Comparison of ENCODE assay signal across 15 cellular contexts in genomic region chr2:217079165-217079564, GRCh38.
DNase-seq lines count a peak whose midpoint lies in the region; ATAC-seq and TF ChIP-seq lines count a peak whose summit lies in the region.
"Had no signal": no experiment of that assay in that cellular context is flagged by ENCODE, and none has a peak within 500 bp of the region (broad histone marks: within the 10 kb centered on the region; RNA-seq: fewer than 3 reads in every experiment).

No MANE protein-coding gene starts in this region.

- no peaks in the 10 kb centered on the region for H3K36me3 ChIP-seq in psoas muscle (ENCODE audit: insufficient read depth in 1 of 2, low read depth in 1 of 2)
- H3K36me3 ChIP-seq: BLaER1 had no signal

- H3K9me3 Mint-ChIP-seq in natural killer cell treated with Interleukin-12 subunit alpha and Interleukin-12 subunit beta and Interleukin-15 and Interleukin-18, amount 100 ng/mL, for 72 hours = no peaks in the 10 kb centered on the region
- H3K9me3 Mint-ChIP-seq in natural killer cell (no peaks in the 10 kb centered on the region), MCF 10A (ENCODE audit: unreplicated experiment) (no peaks in the 10 kb centered on the region)
- no peaks in the 10 kb centered on the region for H3K9me3 Mint-ChIP-seq in CD4-positive, alpha-beta T cell

- H3K27me3 ChIP-seq in psoas muscle (ENCODE audit: insufficient read depth in 3 of 3, low read length in 2 of 3) = no peaks in the 10 kb centered on the region
- H3K27me3 ChIP-seq in CD4-positive, alpha-beta T cell (ENCODE audit: control insufficient read depth, insufficient read depth, low read length) = no peaks in the 10 kb centered on the region
- H3K27me3 ChIP-seq: BLaER1 had no signal

- TF ChIP-seq CTCF in natural killer cell (IDR thresholded peaks at IDR 0.05) (no peak), psoas muscle (IDR thresholded peaks at IDR 0.05) (no peak), MCF 10A (IDR thresholded peaks at IDR 0.05; ENCODE audit: unreplicated experiment) (no peak)
- no peak for TF ChIP-seq CTCF in CD4-positive, alpha-beta T cell (IDR thresholded peaks at IDR 0.05)

- H3K4me3 ChIP-seq in psoas muscle = no peak overlapping the region
- H3K4me3 ChIP-seq: BLaER1, GM23248 had no signal

- no peak for ATAC-seq in natural killer cell treated with Interleukin-12 subunit alpha and Interleukin-12 subunit beta and Interleukin-15 and Interleukin-18, amount 100 ng/mL, for 72 hours
- ATAC-seq in natural killer cell = no peak
- peak; percentile 45 to 96 (median 88) for ATAC-seq in psoas muscle
- ATAC-seq in CD4-positive, alpha-beta T cell (ENCODE audit: poor library complexity) = no peak

- H3K9me3 ChIP-seq in psoas muscle = no peaks in the 10 kb centered on the region
- H3K9me3 ChIP-seq in CD4-positive, alpha-beta T cell (ENCODE audit: control insufficient read depth, low read length) = no peaks in the 10 kb centered on the region
- H3K9me3 ChIP-seq: BLaER1 had no signal

- no peak overlapping the region for H3K4me3 Mint-ChIP-seq in natural killer cell treated with Interleukin-12 subunit alpha and Interleukin-12 subunit beta and Interleukin-15 and Interleukin-18, amount 100 ng/mL, for 72 hours
- H3K4me3 Mint-ChIP-seq in natural killer cell (no peak overlapping the region), MCF 10A (ENCODE audit: unreplicated experiment) (no peak overlapping the region)
- no peak overlapping the region for H3K4me3 Mint-ChIP-seq in CD4-positive, alpha-beta T cell
- H3K4me3 Mint-ChIP-seq: CD4-positive, CD25-positive, alpha-beta regulatory T cell had no signal

- H3K36me3 Mint-ChIP-seq in natural killer cell treated with Interleukin-12 subunit alpha and Interleukin-12 subunit beta and Interleukin-15 and Interleukin-18, amount 100 ng/mL, for 72 hours = peaks cover 4% of the 10 kb centered on the region
- no peaks in the 10 kb centered on the region for H3K36me3 Mint-ChIP-seq in natural killer cell
- no peaks in the 10 kb centered on the region for H3K36me3 Mint-ChIP-seq in MCF 10A (ENCODE audit: insufficient read depth, unreplicated experiment)
- no peaks in the 10 kb centered on the region for H3K36me3 Mint-ChIP-seq in CD4-positive, alpha-beta T cell (ENCODE audit: low read depth)
- H3K36me3 Mint-ChIP-seq: CD4-positive, CD25-positive, alpha-beta regulatory T cell had no signal

- H3K27ac Mint-ChIP-seq in natural killer cell treated with Interleukin-12 subunit alpha and Interleukin-12 subunit beta and Interleukin-15 and Interleukin-18, amount 100 ng/mL, for 72 hours = peak overlapping the region; percentile 58 to 74
- H3K27ac Mint-ChIP-seq in natural killer cell (no peak overlapping the region), MCF 10A (ENCODE audit: low read depth, unreplicated experiment) (no peak overlapping the region)
- H3K27ac Mint-ChIP-seq in CD4-positive, alpha-beta T cell = no peak overlapping the region
- H3K27ac Mint-ChIP-seq: CD4-positive, CD25-positive, alpha-beta regulatory T cell had no signal

- H3K4me1 Mint-ChIP-seq in natural killer cell treated with Interleukin-12 subunit alpha and Interleukin-12 subunit beta and Interleukin-15 and Interleukin-18, amount 100 ng/mL, for 72 hours (ENCODE audit: low read depth in 2 of 2) = peaks cover 24 to 35% of the 10 kb centered on the region in 2 donors
- H3K4me1 Mint-ChIP-seq in natural killer cell (no peaks in the 10 kb centered on the region), MCF 10A (ENCODE audit: insufficient read depth, unreplicated experiment) (peaks cover 6% of the 10 kb centered on the region)
- H3K4me1 Mint-ChIP-seq in CD4-positive, alpha-beta T cell (ENCODE audit: low read depth) = no peaks in the 10 kb centered on the region
- H3K4me1 Mint-ChIP-seq: CD4-positive, CD25-positive, alpha-beta regulatory T cell had no signal

- peaks cover 24% of the 10 kb centered on the region for H3K4me1 ChIP-seq in psoas muscle
- H3K4me1 ChIP-seq: BLaER1 had no signal

- DNase-seq in natural killer cell treated with Interleukin-12 subunit alpha and Interleukin-12 subunit beta and Interleukin-15 and Interleukin-18, amount 100 ng/mL, for 72 hours (ENCODE audit: low spot score) = no peak
- DNase-seq in natural killer cell = no peak
- peak; percentile 29 for DNase-seq in kidney tubule cell (ENCODE audit: low spot score)
- peak in 1 of 2 donors; percentile 72 for DNase-seq in psoas muscle
- no peak for DNase-seq in NCI-H187 treated with DMSO at 0.1 percent for 48 hours (lab: John Stamatoyannopoulos, UW)
- DNase-seq in MCF 10A (ENCODE audit: unreplicated experiment) = no peak
- no peak for DNase-seq in CD4-positive, alpha-beta T cell
- DNase-seq: 8988T; AML-193; Calu3; CD4-positive, CD25-positive, alpha-beta regulatory T cell; DMS 273 treated with DMSO at 0.1 percent for 48 hours; GM23248; H7 had no signal

- CTCF ChIA-PET in MCF 10A (lab: Yijun Ruan, JAX) = no interaction called here
- CTCF ChIA-PET in CD4-positive, alpha-beta T cell (lab: Charles Lee) = no interaction called here

- H3K27ac ChIP-seq in psoas muscle = peak overlapping the region; percentile 39
- no peak overlapping the region for H3K27ac ChIP-seq in CD4-positive, alpha-beta T cell (ENCODE audit: low read depth, low read length)
- H3K27ac ChIP-seq: BLaER1, GM23248 had no signal

- BruUV-seq in MCF 10A (replicated peaks; lab: Mats Ljungman, UMichigan) = no TSS peak

- POLR2A ChIA-PET in MCF 10A (lab: Yijun Ruan, JAX) = no interaction called here
- POLR2A ChIA-PET in CD4-positive, alpha-beta T cell (lab: Charles Lee) = no interaction called here

- 21 to 24% (median 24%) methylated on average over 1 of the region's 1 CpG for WGBS in psoas muscle, 3 donors

- intact Hi-C loops in natural killer cell (cut with micrococcal nuclease) = no loop called here
- intact Hi-C loops in psoas muscle (cut with DNase I) = no loop called here
- intact Hi-C loops in MCF 10A (cut with micrococcal nuclease) = no loop called here
- intact Hi-C loops in CD4-positive, alpha-beta T cell (cut with DNase I, micrococcal nuclease) = no loop called here

- H3K27me3 Mint-ChIP-seq in natural killer cell treated with Interleukin-12 subunit alpha and Interleukin-12 subunit beta and Interleukin-15 and Interleukin-18, amount 100 ng/mL, for 72 hours = peaks cover 7 to 13% of the 10 kb centered on the region in 2 donors
- H3K27me3 Mint-ChIP-seq in natural killer cell (ENCODE audit: low read depth in 2 of 2) (peaks cover 11 to 20% of the 10 kb centered on the region in 2 donors), MCF 10A (ENCODE audit: insufficient read depth, unreplicated experiment) (peaks cover 15% of the 10 kb centered on the region)
- no peaks in the 10 kb centered on the region for H3K27me3 Mint-ChIP-seq in CD4-positive, alpha-beta T cell
- H3K27me3 Mint-ChIP-seq: CD4-positive, CD25-positive, alpha-beta regulatory T cell had no signal

Comparison
In these comparisons a context has a peak if more than half of its experiments do, and no peak if none do; other contexts are left out.
1. H3K27ac Mint-ChIP-seq: peak in natural killer cell treated with Interleukin-12 subunit alpha and Interleukin-12 subunit beta and Interleukin-15 and Interleukin-18, amount 100 ng/mL, for 72 hours (2 of 2); none in natural killer cell (0 of 2), MCF 10A (single experiment) and CD4-positive, alpha-beta T cell (single experiment).
2. ATAC-seq: peak in psoas muscle (4 of 4); none in natural killer cell treated with Interleukin-12 subunit alpha and Interleukin-12 subunit beta and Interleukin-15 and Interleukin-18, amount 100 ng/mL, for 72 hours (0 of 2), natural killer cell (0 of 3) and CD4-positive, alpha-beta T cell (single experiment).